ENCODE assay signal across 26 cellular contexts in the genomic region with DNA sequence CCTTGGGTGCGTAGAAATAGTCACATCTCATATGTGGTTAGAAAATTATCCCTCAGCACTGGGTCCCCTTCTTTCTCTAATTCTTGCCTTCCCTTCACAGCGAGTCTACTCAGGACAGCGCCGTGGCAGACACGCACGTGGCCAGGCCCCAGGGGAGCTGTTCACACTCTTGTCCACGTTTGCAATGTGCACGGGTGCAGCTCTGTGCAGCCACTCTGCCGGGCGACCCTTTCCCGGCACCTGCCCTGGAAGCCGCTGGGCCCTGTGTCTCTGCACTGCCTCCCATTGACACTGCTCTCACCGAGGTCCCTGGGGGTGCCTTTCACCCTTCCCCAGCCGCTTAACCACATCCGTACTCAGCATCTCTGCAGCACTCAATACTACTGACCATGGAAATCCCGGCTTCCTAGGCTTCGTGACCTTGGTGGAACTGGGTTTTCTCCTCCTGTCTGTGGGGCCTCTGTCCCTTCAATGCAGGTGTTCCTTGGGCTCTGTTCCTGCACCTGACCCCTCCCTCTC.
DNase-seq lines count a peak whose midpoint lies in the region; ATAC-seq and TF ChIP-seq lines count a peak whose summit lies in the region.
"Had no signal": no experiment of that assay in that cellular context is flagged by ENCODE, and none has a peak within 500 bp of the region (broad histone marks: within the 10 kb centered on the region; RNA-seq: fewer than 3 reads in every experiment).

No MANE protein-coding gene starts in this region.

- no peak overlapping the region for H2AFZ ChIP-seq in mesenchymal stem cell (ENCODE audit: low read depth, low read length)

- H3K4me1 ChIP-seq in RWPE2 (ENCODE audit: insufficient read depth, poor library complexity, severe bottlenecking) (no peaks in the 10 kb centered on the region), mesenchymal stem cell (ENCODE audit: control insufficient read depth, insufficient read depth, low read depth, low read length) (peaks cover 25% of the 10 kb centered on the region), upper lobe of left lung (no peaks in the 10 kb centered on the region)
- H3K4me1 ChIP-seq: A549, Caco-2 had no signal

- H3K9ac ChIP-seq in mesenchymal stem cell (ENCODE audit: low read length): no peak overlapping the region
- H3K9ac ChIP-seq: KMS-11, SK-N-SH had no signal

- no peak overlapping the region for H3K18ac ChIP-seq in mesenchymal stem cell (ENCODE audit: low read depth in 1 of 2, low read length in 2 of 2)

- H3K4ac ChIP-seq in mesenchymal stem cell (ENCODE audit: low read depth in 1 of 2, low read length in 2 of 2): no peak overlapping the region

- no peaks in the 10 kb centered on the region for H3K36me3 Mint-ChIP-seq in activated CD4-positive, alpha-beta memory T cell treated with anti-CD3 and anti-CD28 coated beads, Interleukin-2, amount 10 ng/mL, durations not matched to agents 7 days and 5 days (ENCODE audit: low read depth)
- H3K36me3 Mint-ChIP-seq: CD8-positive, alpha-beta T cell had no signal

- H3K27ac Mint-ChIP-seq in activated CD4-positive, alpha-beta memory T cell treated with anti-CD3 and anti-CD28 coated beads, Interleukin-2, amount 10 ng/mL, durations not matched to agents 7 days and 5 days: no peak overlapping the region
- H3K27ac Mint-ChIP-seq: CD8-positive, alpha-beta T cell had no signal

- H3K27me3 ChIP-seq in RWPE2 (ENCODE audit: insufficient read depth, poor library complexity, severe bottlenecking) (peaks cover 14% of the 10 kb centered on the region), mesenchymal stem cell (ENCODE audit: control insufficient read depth in 1 of 2, insufficient read depth in 1 of 2, low read length in 2 of 2) (peaks cover 0 to 69% of the 10 kb centered on the region in 2 experiments), upper lobe of left lung (no peaks in the 10 kb centered on the region)

- H3K36me3 ChIP-seq in RWPE2 (ENCODE audit: low read depth): no peaks in the 10 kb centered on the region
- H3K36me3 ChIP-seq in mesenchymal stem cell (ENCODE audit: control insufficient read depth in 1 of 2, insufficient read depth in 2 of 2, low read depth in 1 of 2, low read length in 2 of 2): no peaks in the 10 kb centered on the region
- no peaks in the 10 kb centered on the region for H3K36me3 ChIP-seq in upper lobe of left lung

- H3K27ac ChIP-seq in RWPE2 (ENCODE audit: poor library complexity, severe bottlenecking): no peak overlapping the region
- no peak overlapping the region for H3K27ac ChIP-seq in mesenchymal stem cell (ENCODE audit: low read length, poor library complexity, severe bottlenecking)
- no peak overlapping the region for H3K27ac ChIP-seq in upper lobe of left lung
- H3K27ac ChIP-seq: A549, C4-2B, KMS-11 had no signal

- no peak for TF ChIP-seq EP300 in upper lobe of left lung (IDR thresholded peaks at IDR 0.05)

- H3K4me3 Mint-ChIP-seq in activated CD4-positive, alpha-beta memory T cell treated with anti-CD3 and anti-CD28 coated beads, Interleukin-2, amount 10 ng/mL, durations not matched to agents 7 days and 5 days: no peak overlapping the region
- H3K4me3 Mint-ChIP-seq: CD8-positive, alpha-beta T cell; H9 had no signal

- 89% methylated on average over 17 of the region's 17 CpGs for WGBS in mesenchymal stem cell
- WGBS in upper lobe of left lung, 2 donors: 84 to 91% methylated on average over 14 to 17 of the region's 17 CpGs

- POLR2A ChIA-PET in activated CD4-positive, alpha-beta memory T cell treated with anti-CD3 and anti-CD28 coated beads, Interleukin-2, amount 10 ng/mL, durations not matched to agents 7 days and 5 days (lab: Charles Lee): no interaction called here

- H3K9me3 ChIP-seq in RWPE2 (ENCODE audit: severe bottlenecking) (no peaks in the 10 kb centered on the region), mesenchymal stem cell (ENCODE audit: control insufficient read depth, low read length) (no peaks in the 10 kb centered on the region), upper lobe of left lung (no peaks in the 10 kb centered on the region)
- H3K9me3 ChIP-seq: A549, Caco-2, SK-N-SH had no signal

- no peaks in the 10 kb centered on the region for H3K9me3 Mint-ChIP-seq in activated CD4-positive, alpha-beta memory T cell treated with anti-CD3 and anti-CD28 coated beads, Interleukin-2, amount 10 ng/mL, durations not matched to agents 7 days and 5 days
- H3K9me3 Mint-ChIP-seq: CD8-positive, alpha-beta T cell; H9 had no signal

- no peaks in the 10 kb centered on the region for H3K4me1 Mint-ChIP-seq in activated CD4-positive, alpha-beta memory T cell treated with anti-CD3 and anti-CD28 coated beads, Interleukin-2, amount 10 ng/mL, durations not matched to agents 7 days and 5 days

- H4K8ac ChIP-seq in mesenchymal stem cell (ENCODE audit: low read length): no peak overlapping the region

- H3K27me3 Mint-ChIP-seq in activated CD4-positive, alpha-beta memory T cell treated with anti-CD3 and anti-CD28 coated beads, Interleukin-2, amount 10 ng/mL, durations not matched to agents 7 days and 5 days: no peaks in the 10 kb centered on the region

- no peak overlapping the region for H3K4me2 ChIP-seq in mesenchymal stem cell (ENCODE audit: low read length, poor library complexity, severe bottlenecking)
- H3K4me2 ChIP-seq: A549, KMS-11, SK-N-SH had no signal

- no peak overlapping the region for H2BK12ac ChIP-seq in mesenchymal stem cell (ENCODE audit: low read length in 2 of 2)

- H3K4me3 ChIP-seq in RWPE2 (ENCODE audit: severe bottlenecking) (no peak overlapping the region), mesenchymal stem cell (ENCODE audit: insufficient read depth in 1 of 2, low read depth in 1 of 2, low read length in 2 of 2) (no peak overlapping the region), upper lobe of left lung (no peak overlapping the region)
- H3K4me3 ChIP-seq: A549 had no signal

- DNase-seq in RWPE2 (ENCODE audit: low spot score) (peak; percentile 51), mesenchymal stem cell (no peak), upper lobe of left lung (peak; percentile 19 to 73), OCI-M1 (lab: John Stamatoyannopoulos, UW) (no peak)
- no peak for DNase-seq in activated CD4-positive, alpha-beta memory T cell treated with anti-CD3 and anti-CD28 coated beads, Interleukin-2, amount 10 ng/mL, durations not matched to agents 7 days and 5 days
- DNase-seq: AML-193, Caco-2, DMS 273 treated with DMSO at 0.1 percent for 48 hours, DMS79 treated with DMSO at 0.1 percent for 48 hours, H9, IMR-90, NCI-H1092, NCI-H1417 treated with DMSO at 0.1 percent for 48 hours, NCI-H1694 treated with DMSO at 0.1 percent for 48 hours, NCI-H2081, NCI-H2227 treated with DMSO at 0.1 percent for 48 hours, NCI-H526 treated with DMSO at 0.1 percent for 48 hours, SK-N-SH, SW 1271 had no signal

- no peak overlapping the region for H2AK5ac ChIP-seq in mesenchymal stem cell (ENCODE audit: low read length, severe bottlenecking)

- H2BK5ac ChIP-seq in mesenchymal stem cell (ENCODE audit: low read depth, low read length, poor library complexity, severe bottlenecking): no peak overlapping the region

- TF ChIP-seq CTCF in RWPE2 (IDR thresholded peaks at IDR 0.05; ENCODE audit: poor library complexity, severe bottlenecking) (no peak), upper lobe of left lung (IDR thresholded peaks at IDR 0.05) (no peak)

- no peaks in the 10 kb centered on the region for H3K79me1 ChIP-seq in mesenchymal stem cell (replicated peaks; ENCODE audit: low read length, poor library complexity, severe bottlenecking)

- no peak overlapping the region for H3K14ac ChIP-seq in mesenchymal stem cell (ENCODE audit: low read length in 2 of 2)

- TF ChIP-seq POLR2A in upper lobe of left lung (IDR thresholded peaks at IDR 0.05): no peak

- no peak overlapping the region for H3K23ac ChIP-seq in mesenchymal stem cell (ENCODE audit: low read length in 2 of 2)

- CTCF ChIA-PET in activated CD4-positive, alpha-beta memory T cell treated with anti-CD3 and anti-CD28 coated beads, Interleukin-2, amount 10 ng/mL, durations not matched to agents 7 days and 5 days (lab: Charles Lee): no interaction called here

- no peak overlapping the region for H2BK15ac ChIP-seq in mesenchymal stem cell (ENCODE audit: low read depth, poor library complexity, severe bottlenecking)

- H2BK120ac ChIP-seq in mesenchymal stem cell (ENCODE audit: low read depth, low read length): no peak overlapping the region

- ATAC-seq in GM18867 (IDR thresholded peaks at IDR 0.05; ENCODE audit: unreplicated experiment) (peak; percentile 54), RWPE2 (ENCODE audit: low read depth) (no peak), upper lobe of left lung (ENCODE audit: low FRiP score in 2 of 2) (no peak), HG03095 (IDR thresholded peaks at IDR 0.05; ENCODE audit: unreplicated experiment) (no peak)
- ATAC-seq: A549; CD8-positive, alpha-beta T cell; Panc1 had no signal

- peak overlapping the region; percentile 8 for H4K91ac ChIP-seq in mesenchymal stem cell (ENCODE audit: low read length)

Comparison
In these comparisons a context has a peak if more than half of its experiments do, and no peak if none do; other contexts are left out.
1. DNase-seq: peak in RWPE2 (single experiment) and upper lobe of left lung (2 of 2); none in mesenchymal stem cell (single experiment), activated CD4-positive, alpha-beta memory T cell treated with anti-CD3 and anti-CD28 coated beads, Interleukin-2, amount 10 ng/mL, durations not matched to agents 7 days and 5 days (single experiment) and OCI-M1 (single experiment).